15 cellular contexts compared by ENCODE assay signal in the genomic region with DNA sequence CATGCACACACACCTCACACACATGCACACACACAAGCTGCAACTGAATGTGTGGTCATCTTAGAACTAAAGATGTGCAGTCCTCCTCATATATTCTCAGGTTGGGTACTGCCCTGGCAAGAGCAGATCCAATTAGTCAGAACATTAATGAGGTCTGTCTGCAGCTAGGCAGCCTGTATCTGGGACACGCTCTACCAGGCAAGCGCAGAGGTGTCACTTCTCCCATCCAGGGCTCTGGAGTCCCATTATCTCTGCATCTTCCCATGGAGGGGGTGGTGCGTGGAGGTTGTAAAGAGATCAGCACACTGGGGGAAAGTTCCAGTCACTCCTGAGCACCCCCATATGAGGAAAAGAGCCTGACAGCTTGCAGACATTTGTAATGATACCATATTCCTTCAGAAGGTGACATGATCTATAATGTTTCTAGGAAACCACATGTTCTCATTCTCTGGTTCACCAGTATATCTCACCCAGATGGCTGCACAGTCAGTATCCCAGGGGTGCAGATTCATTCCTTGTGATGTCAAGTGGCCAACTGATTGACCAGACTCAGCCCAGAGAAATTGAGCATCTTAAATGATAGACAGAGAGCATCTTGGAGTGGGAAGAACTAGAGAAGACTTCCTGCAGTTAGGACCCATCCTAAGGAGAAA.
DNase-seq lines count a peak whose midpoint lies in the region; ATAC-seq, FAIRE-seq and TF ChIP-seq lines count a peak whose summit lies in the region.
"Had no signal": no experiment of that assay in that cellular context is flagged by ENCODE, and none has a peak within 500 bp of the region (broad histone marks: within the 10 kb centered on the region; RNA-seq: fewer than 3 reads in every experiment).

No MANE protein-coding gene starts in this region.

- TF ChIP-seq POLR2A in IMR-90 (IDR thresholded peaks at IDR 0.05; ENCODE audit: low read depth, low read length) (no peak), H1 (IDR thresholded peaks at IDR 0.05; ENCODE audit: control extremely low read depth in 1 of 2, low read depth in 2 of 2, low read length in 2 of 2) (no peak)

- no peak overlapping the region for H2BK12ac ChIP-seq in H1 (ENCODE audit: low read depth, low read length)

- no peak overlapping the region for H3K4me2 ChIP-seq in IMR-90 (ENCODE audit: low read depth, low read length)
- H3K4me2 ChIP-seq in H1 (ENCODE audit: insufficient read depth in 1 of 2, low read depth in 2 of 2, low read length in 2 of 2), result no peak overlapping the region

- H3K23ac ChIP-seq in IMR-90 (ENCODE audit: low read depth, low read length), result no peak overlapping the region
- H3K23ac ChIP-seq in H1 (ENCODE audit: insufficient read length), result no peak overlapping the region

- H3K9me3 ChIP-seq in IMR-90 (ENCODE audit: control insufficient read depth, insufficient read depth, low read length) (no peaks in the 10 kb centered on the region), H1 (ENCODE audit: insufficient read depth in 2 of 2, low read depth in 1 of 2, low read length in 1 of 2) (no peaks in the 10 kb centered on the region), SJCRH30 (replicated peaks) (no peaks in the 10 kb centered on the region)

- H3K4me1 ChIP-seq in IMR-90 (ENCODE audit: control insufficient read depth, insufficient read depth, low read length), result peaks cover 13% of the 10 kb centered on the region
- peaks cover 2 to 7% (median 4%) of the 10 kb centered on the region in 4 experiments; a peak in 4 of 7 replicates for H3K4me1 ChIP-seq in H1 (replicated peaks in 1 of 4; ENCODE audit: control insufficient read depth in 3 of 4, insufficient read depth in 4 of 4, low read length in 3 of 4)
- H3K4me1 ChIP-seq in SJCRH30, result no peaks in the 10 kb centered on the region

- H4K5ac ChIP-seq in IMR-90 (ENCODE audit: low read depth, low read length), result no peak overlapping the region
- no peak overlapping the region for H4K5ac ChIP-seq in H1 (ENCODE audit: insufficient read length, low read depth, low read length)

- H3K36me3 ChIP-seq in IMR-90 (ENCODE audit: control insufficient read depth, insufficient read depth, low read length) (no peaks in the 10 kb centered on the region), H1 (ENCODE audit: control insufficient read depth in 2 of 4, insufficient read depth in 4 of 4, low read length in 3 of 4) (no peaks in the 10 kb centered on the region), SJCRH30 (no peaks in the 10 kb centered on the region)

- H4K20me1 ChIP-seq in IMR-90 (ENCODE audit: insufficient read depth, low read length) (no peaks in the 10 kb centered on the region), H1 (replicated peaks in 1 of 2; ENCODE audit: control insufficient read depth in 1 of 2, insufficient read depth in 2 of 2, low read length in 2 of 2) (peaks cover 0 to 2% of the 10 kb centered on the region in 2 experiments)

- TF ChIP-seq CTCF in C4-2B (conservative IDR thresholded peaks at IDR 0.05), result no peak
- TF ChIP-seq CTCF in IMR-90 (conservative IDR thresholded peaks at IDR 0.05; ENCODE audit: low read depth, low read length), result no peak
- no peak for TF ChIP-seq CTCF in H1 (IDR thresholded peaks at IDR 0.05; ENCODE audit: control extremely low read depth in 1 of 3, insufficient read depth in 1 of 3, low read depth in 1 of 3, low read length in 3 of 3)

- H3K79me1 ChIP-seq in IMR-90 (ENCODE audit: low read depth in 1 of 2, low read length in 2 of 2) (peaks cover 0 to 20% of the 10 kb centered on the region in 2 experiments; a peak in 3 of 4 replicates), H1 (ENCODE audit: low read depth, low read length) (no peaks in the 10 kb centered on the region)

- H3K56ac ChIP-seq in IMR-90 (ENCODE audit: extremely low read depth, insufficient read depth, low read length), result no peak overlapping the region
- no peak overlapping the region for H3K56ac ChIP-seq in H1 (replicated peaks; ENCODE audit: insufficient read length, low read depth, low read length)

- H3K14ac ChIP-seq in IMR-90 (replicated peaks; ENCODE audit: low read depth, low read length), result no peak overlapping the region
- no peak overlapping the region for H3K14ac ChIP-seq in H1 (ENCODE audit: insufficient read length)

- no peak overlapping the region for H2AK9ac ChIP-seq in IMR-90 (replicated peaks; ENCODE audit: low read depth, low read length, poor library complexity)

- intact Hi-C loops in IMR-90 (cut with micrococcal nuclease), result no loop called here

- H2AFZ ChIP-seq in IMR-90 (replicated peaks; ENCODE audit: low read length, poor library complexity), result no peak overlapping the region
- no peak overlapping the region for H2AFZ ChIP-seq in H1 (ENCODE audit: low read length)

- peaks cover 26% of the 10 kb centered on the region for H3K9me1 ChIP-seq in IMR-90 (ENCODE audit: insufficient read depth, low read length)

- H2BK20ac ChIP-seq in IMR-90 (ENCODE audit: low read depth, low read length) (0 out of 2 replicates have a peak overlapping the region, but pooled peaks have one; percentile 40), H1 (ENCODE audit: low read length) (no peak overlapping the region)

- H2BK5ac ChIP-seq in IMR-90 (ENCODE audit: low read depth, low read length, poor library complexity, severe bottlenecking) (no peak overlapping the region), H1 (ENCODE audit: low read depth, low read length) (no peak overlapping the region)

- ATAC-seq in IMR-90 (ENCODE audit: low read depth) (no peak), GM18861 (IDR thresholded peaks at IDR 0.05; ENCODE audit: unreplicated experiment) (no peak)

- H2BK15ac ChIP-seq in IMR-90 (ENCODE audit: low read depth, low read length) (no peak overlapping the region; the same call in 2 of the 3 replicates), H1 (ENCODE audit: low read length) (no peak overlapping the region)

- H3K9ac ChIP-seq in IMR-90 (ENCODE audit: low read depth, low read length) (no peak overlapping the region), H1 (replicated peaks in 1 of 4; ENCODE audit: extremely low read depth in 1 of 4, low read depth in 3 of 4, low read length in 3 of 4) (no peak overlapping the region)

- H3K79me2 ChIP-seq in H1 (ENCODE audit: control insufficient read depth in 1 of 2, insufficient read depth in 2 of 2, low read length in 2 of 2), result no peaks in the 10 kb centered on the region

- no peak for FAIRE-seq in H1 (lab: Jason Lieb, UNC)
- FAIRE-seq: A204.1, GM12891, H54 had no signal

- TF ChIP-seq EP300 in H1 (IDR thresholded peaks at IDR 0.05; ENCODE audit: borderline replicate concordance in 1 of 2, low read depth in 2 of 2, low read length in 2 of 2), result no peak

- H2BK120ac ChIP-seq in IMR-90 (ENCODE audit: low read depth, low read length) (no peak overlapping the region), H1 (replicated peaks; ENCODE audit: low read depth, low read length) (no peak overlapping the region)

- H3K18ac ChIP-seq in IMR-90 (ENCODE audit: low read depth, low read length) (no peak overlapping the region), H1 (ENCODE audit: extremely low read depth, low read length) (no peak overlapping the region)

- in situ Hi-C loops in IMR-90 (cut with MboI; ENCODE audit: low sequenced_read_pairs), result no loop called here

- no peaks in the 10 kb centered on the region for H3K23me2 ChIP-seq in H1 (ENCODE audit: low read depth, low read length)

- TF ChIP-seq RAD21 in IMR-90 (IDR thresholded peaks at IDR 0.05; ENCODE audit: low read length), result no peak
- no peak for TF ChIP-seq RAD21 in H1 (IDR thresholded peaks at IDR 0.05 in 1 of 2, conservative IDR thresholded peaks at IDR 0.05 in 1 of 2; ENCODE audit: low read depth in 2 of 2, low read length in 2 of 2)

- WGBS in IMR-90 (ENCODE audit: extremely low coverage in 2 of 2, insufficient read length in 1 of 2), 2 experiments, result no CpG with 5 or more reads among the region's 3 CpGs
- WGBS in H1 (ENCODE audit: extremely low coverage in 1 of 2, insufficient coverage in 1 of 2, insufficient read length in 1 of 2, insufficient replicate concordance in 2 of 2, low coverage in 1 of 2, low lambda C conversion rate in 2 of 2, missing lambda C conversion rate in 1 of 2), 2 experiments, result 95% methylated on average over 3 of the region's 3 CpGs; no CpG with 5 or more reads in 1 of the 2 experiments

- H3K4ac ChIP-seq in IMR-90 (ENCODE audit: low read depth, low read length) (peak overlapping the region; percentile 24; the same call in 1 of the 2 replicates), H1 (replicated peaks; ENCODE audit: insufficient read length, low read depth, low read length) (no peak overlapping the region)

- POLR2A ChIA-PET in IMR-90 (lab: Charles Lee; ENCODE audit: unreplicated experiment), result no interaction called here
- POLR2A ChIA-PET in H1 (lab: Charles Lee; ENCODE audit: partially characterized antibody), result no interaction called here

- no peak overlapping the region for H3K4me3 ChIP-seq in IMR-90 (ENCODE audit: insufficient read depth, low read depth, low read length)
- H3K4me3 ChIP-seq in H1 (ENCODE audit: extremely low read depth in 1 of 4, insufficient read depth in 2 of 4, low read depth in 3 of 4, low read length in 4 of 4), result no peak overlapping the region
- no peak overlapping the region for H3K4me3 ChIP-seq in SJCRH30

- no peak overlapping the region for H4K91ac ChIP-seq in IMR-90 (ENCODE audit: insufficient read depth, low read depth, low read length)
- no peak overlapping the region for H4K91ac ChIP-seq in H1 (replicated peaks; ENCODE audit: insufficient read length, low read length)

- dilution Hi-C loops in IMR-90 (cut with HindIII; ENCODE audit: low sequenced_read_pairs, unreplicated experiment), result no loop called here

- no peak for DNase-seq in IMR-90
- no peak for DNase-seq in H1 (ENCODE audit: low read depth in 1 of 2, low spot score in 2 of 2)
- peak; percentile 88 for DNase-seq in putamen (ENCODE audit: low spot score)
- no peak for DNase-seq in NCI-H1694 (lab: John Stamatoyannopoulos, UW)
- DNase-seq in SJCRH30, result no peak
- DNase-seq in 8988T, result no peak
- DNase-seq: NCI-H1417 treated with DMSO at 0.1 percent for 48 hours, NCI-H2029 treated with DMSO at 0.1 percent for 48 hours, NCI-H510A, SIG-M5 had no signal

- BruUV-seq in IMR-90 (replicated peaks; lab: Mats Ljungman, UMichigan), result no TSS peak

- H4K8ac ChIP-seq in IMR-90 (ENCODE audit: low read depth in 2 of 2, low read length in 2 of 2) (no peak overlapping the region), H1 (ENCODE audit: extremely low read depth, insufficient read depth, low read length) (peak overlapping the region; percentile 60; the same call in 1 of the 2 replicates)

- H3K27me3 ChIP-seq in IMR-90 (ENCODE audit: control insufficient read depth, insufficient read depth, low read length), result no peaks in the 10 kb centered on the region
- no peaks in the 10 kb centered on the region for H3K27me3 ChIP-seq in H1 (replicated peaks in 1 of 4; ENCODE audit: control insufficient read depth in 3 of 4, extremely low read depth in 1 of 4, insufficient read depth in 3 of 4, low read length in 3 of 4)
- H3K27me3 ChIP-seq in SJCRH30, result no peaks in the 10 kb centered on the region

- H3K27ac ChIP-seq in C4-2B (peak overlapping the region; percentile 98), IMR-90 (ENCODE audit: insufficient read depth, low read length) (no peak overlapping the region), H1 (ENCODE audit: low read depth, low read length) (no peak overlapping the region), SJCRH30 (no peak overlapping the region)

- CTCF ChIA-PET in IMR-90 (lab: Yijun Ruan, JAX), result no interaction called here
- CTCF ChIA-PET in H1 (lab: Charles Lee; ENCODE audit: partially characterized antibody), result interaction anchor here (1.6 kb wide), 1 partner anchor 214 kb away, joined by 4 read pairs; no protein-coding TSS in a partner anchor

- H2AK5ac ChIP-seq in IMR-90 (ENCODE audit: low read depth, low read length) (no peak overlapping the region), H1 (ENCODE audit: low read depth, low read length) (no peak overlapping the region)
